ENCODE assay signal across 2 cellular contexts in genomic region chr5:16810503-16810854, GRCh38.
TF ChIP-seq lines count a peak whose summit lies in the region.

No MANE protein-coding gene starts in this region.

TF ChIP-seq in HepG2, 621 proteins besides CTCF, POLR2A, EP300 and RAD21 (continues in another document):
- TF ChIP-seq MBD4 (IDR thresholded peaks at IDR 0.05; ENCODE audit: borderline replicate concordance, low read length), result no peak
- TF ChIP-seq RXRB (CRISPR knock-in tag; IDR thresholded peaks at IDR 0.05; ENCODE audit: borderline replicate concordance), result no peak
- TF ChIP-seq SSRP1 (CRISPR knock-in tag; IDR thresholded peaks at IDR 0.05), result no peak
- TF ChIP-seq ZNF562 (CRISPR knock-in tag; IDR thresholded peaks at IDR 0.05; ENCODE audit: borderline replicate concordance), result no peak
- no peak for TF ChIP-seq ATM (IDR thresholded peaks at IDR 0.05; ENCODE audit: borderline replicate concordance)
- no peak for TF ChIP-seq KMT2B (CRISPR knock-in tag; IDR thresholded peaks at IDR 0.05)
- peak; percentile 94 for TF ChIP-seq ZNF121 (CRISPR knock-in tag; IDR thresholded peaks at IDR 0.05)
- TF ChIP-seq MEIS2 (CRISPR knock-in tag; IDR thresholded peaks at IDR 0.05), result no peak
- TF ChIP-seq SRF (IDR thresholded peaks at IDR 0.05; ENCODE audit: low read depth, low read length), result no peak
- TF ChIP-seq ZNF282 (IDR thresholded peaks at IDR 0.05; ENCODE audit: partially characterized antibody), result no peak
- no peak for TF ChIP-seq SMARCC2 (IDR thresholded peaks at IDR 0.05)
- no peak for TF ChIP-seq MAX (IDR thresholded peaks at IDR 0.05)
- peak; percentile 35; the same call in 1 of the 2 replicates for TF ChIP-seq ZNF460 (CRISPR knock-in tag; IDR thresholded peaks at IDR 0.05; ENCODE audit: borderline replicate concordance)
- no peak for TF ChIP-seq MAF1 (CRISPR knock-in tag; IDR thresholded peaks at IDR 0.05; ENCODE audit: borderline replicate concordance)
- no peak for TF ChIP-seq CENPBD1 (CRISPR knock-in tag; IDR thresholded peaks at IDR 0.05; ENCODE audit: borderline replicate concordance, low read depth)
- no peak for TF ChIP-seq MYC (CRISPR knock-in tag; IDR thresholded peaks at IDR 0.05; ENCODE audit: borderline replicate concordance)
- TF ChIP-seq HNF4A (CRISPR knock-in tag; IDR thresholded peaks at IDR 0.05), result 0 out of 2 replicates have a peak, but pooled peaks have one; percentile 14
- TF ChIP-seq ZNF326 (CRISPR knock-in tag; IDR thresholded peaks at IDR 0.05; ENCODE audit: borderline replicate concordance), result no peak
- no peak for TF ChIP-seq ZNF260 (CRISPR knock-in tag; IDR thresholded peaks at IDR 0.05; ENCODE audit: borderline replicate concordance, low read depth)
- no peak for TF ChIP-seq NCOA5 (CRISPR knock-in tag; IDR thresholded peaks at IDR 0.05)
- TF ChIP-seq ZNF589 (CRISPR knock-in tag; conservative IDR thresholded peaks at IDR 0.05), result no peak
- no peak for TF ChIP-seq HCFC1 (IDR thresholded peaks at IDR 0.05; ENCODE audit: low read depth, low read length)
- TF ChIP-seq SRSF9 (IDR thresholded peaks at IDR 0.05; ENCODE audit: borderline replicate concordance, insufficient read depth, low read depth, low read length, poor library complexity, severe bottlenecking), result no peak
- no peak for TF ChIP-seq ZNF280D (CRISPR knock-in tag; IDR thresholded peaks at IDR 0.05)
- no peak for TF ChIP-seq ZNF841 (CRISPR knock-in tag; IDR thresholded peaks at IDR 0.05; ENCODE audit: borderline replicate concordance)
- TF ChIP-seq NR2F1 (CRISPR knock-in tag; IDR thresholded peaks at IDR 0.05), result peak in 1 of 2 experiments; percentile 46; a peak in 1 of 4 replicates
- TF ChIP-seq ZNF414 (CRISPR knock-in tag; IDR thresholded peaks at IDR 0.05), result no peak
- TF ChIP-seq FOXP1 (IDR thresholded peaks at IDR 0.05), result no peak
- TF ChIP-seq FOXP1 (CRISPR knock-in tag; IDR thresholded peaks at IDR 0.05), result no peak
- TF ChIP-seq THAP7 (CRISPR knock-in tag; IDR thresholded peaks at IDR 0.05), result no peak
- no peak for TF ChIP-seq ZNF703 (CRISPR knock-in tag; IDR thresholded peaks at IDR 0.05; ENCODE audit: borderline replicate concordance)
- TF ChIP-seq ZNF503 (CRISPR knock-in tag; IDR thresholded peaks at IDR 0.05), result no peak

TF ChIP-seq in endothelial cell of umbilical vein, 7 proteins besides CTCF, POLR2A, EP300 and RAD21:
- TF ChIP-seq JUN (IDR thresholded peaks at IDR 0.05; ENCODE audit: borderline replicate concordance, insufficient read depth, insufficient read length, low read depth) (no peak), FOS (IDR thresholded peaks at IDR 0.05; ENCODE audit: borderline replicate concordance, insufficient read depth, low read length) (no peak), MAX (IDR thresholded peaks at IDR 0.05; ENCODE audit: insufficient read depth, insufficient read length) (no peak), EZH2 (IDR thresholded peaks at IDR 0.05; ENCODE audit: borderline replicate concordance, low read depth, low read length, severe bottlenecking) (no peak), GATA2 (IDR thresholded peaks at IDR 0.05; ENCODE audit: insufficient read depth, insufficient read length, low read depth, low read length) (no peak), MYC (IDR thresholded peaks at IDR 0.05; ENCODE audit: low read depth, low read length) (no peak), POLR2AphosphoS5 (IDR thresholded peaks at IDR 0.05; ENCODE audit: insufficient read depth, low read depth, low read length) (no peak)
